Comparison of ENCODE assay signal across 1 cellular context in genomic region chr10:17617031-17617911, GRCh38.
TF ChIP-seq lines count a peak whose summit lies in the region.

Gene HACD1, minus strand, starts transcription at chr10:17617374. Its CDS starts 35 bp downstream, at chr10:17617339.

TF ChIP-seq in HepG2, 621 proteins besides CTCF, POLR2A, EP300 and RAD21 (continued from another document and continues in another):
- TF ChIP-seq E2F1 (CRISPR knock-in tag; IDR thresholded peaks at IDR 0.05) (no peak), THRA (CRISPR knock-in tag; IDR thresholded peaks at IDR 0.05; ENCODE audit: borderline replicate concordance) (peak; percentile 35; the same call in 1 of the 2 replicates), ZNF234 (CRISPR knock-in tag; conservative IDR thresholded peaks at IDR 0.05) (peak; percentile 71; the same call in 1 of the 2 replicates), CBFB (CRISPR knock-in tag; IDR thresholded peaks at IDR 0.05) (no peak), GZF1 (CRISPR knock-in tag; IDR thresholded peaks at IDR 0.05) (no peak), ATAD3A (CRISPR knock-in tag; IDR thresholded peaks at IDR 0.05) (no peak), CBX1 (IDR thresholded peaks at IDR 0.05; ENCODE audit: low read depth) (no peak), ZC3H13 (CRISPR knock-in tag; IDR thresholded peaks at IDR 0.05) (no peak), ZBED4 (CRISPR knock-in tag; IDR thresholded peaks at IDR 0.05; ENCODE audit: borderline replicate concordance) (no peak; the same call in 1 of the 2 replicates), ZNF274 (CRISPR knock-in tag; IDR thresholded peaks at IDR 0.05) (no peak), ZNF263 (CRISPR knock-in tag; IDR thresholded peaks at IDR 0.05) (no peak; the same call in 1 of the 2 replicates), HMGXB3 (CRISPR knock-in tag; IDR thresholded peaks at IDR 0.05; ENCODE audit: borderline replicate concordance) (no peak), POGK (CRISPR knock-in tag; conservative IDR thresholded peaks at IDR 0.05) (peak; percentile 63; the same call in 1 of the 2 replicates), GPBP1L1 (CRISPR knock-in tag; IDR thresholded peaks at IDR 0.05) (no peak), PLSCR1 (CRISPR knock-in tag; IDR thresholded peaks at IDR 0.05; ENCODE audit: borderline replicate concordance) (no peak), MYPOP (CRISPR knock-in tag; IDR thresholded peaks at IDR 0.05) (peak; percentile 96), ZFP1 (CRISPR knock-in tag; IDR thresholded peaks at IDR 0.05) (no peak), ZNF337 (CRISPR knock-in tag; IDR thresholded peaks at IDR 0.05; ENCODE audit: borderline replicate concordance, low read depth) (no peak), USF2 (IDR thresholded peaks at IDR 0.05; ENCODE audit: low read depth, low read length) (no peak), USF2 (CRISPR knock-in tag; IDR thresholded peaks at IDR 0.05; ENCODE audit: borderline replicate concordance) (no peak), RCOR2 (CRISPR knock-in tag; IDR thresholded peaks at IDR 0.05) (no peak), ZNF879 (CRISPR knock-in tag; IDR thresholded peaks at IDR 0.05) (no peak), IKZF1 (IDR thresholded peaks at IDR 0.05) (no peak), NCOR1 (IDR thresholded peaks at IDR 0.05; ENCODE audit: borderline replicate concordance, low read length) (no peak), JUNB (CRISPR knock-in tag; IDR thresholded peaks at IDR 0.05; ENCODE audit: borderline replicate concordance) (no peak), HNRNPUL1 (IDR thresholded peaks at IDR 0.05; ENCODE audit: low read depth, low read length) (no peak), ARNTL (CRISPR knock-in tag; IDR thresholded peaks at IDR 0.05) (no peak), ZNF503 (CRISPR knock-in tag; IDR thresholded peaks at IDR 0.05) (no peak), HDAC6 (IDR thresholded peaks at IDR 0.05; ENCODE audit: low read depth, low read length) (no peak), DDIT3 (CRISPR knock-in tag; IDR thresholded peaks at IDR 0.05) (no peak), DNMT3B (CRISPR knock-in tag; conservative IDR thresholded peaks at IDR 0.05) (no peak), HMGA1 (CRISPR knock-in tag; conservative IDR thresholded peaks at IDR 0.05) (no peak), KDM3A (CRISPR knock-in tag; IDR thresholded peaks at IDR 0.05; ENCODE audit: low read depth) (no peak), ZSCAN22 (CRISPR knock-in tag; IDR thresholded peaks at IDR 0.05) (no peak), ZNF512 (CRISPR knock-in tag; IDR thresholded peaks at IDR 0.05) (no peak)
